20 cellular contexts compared by ENCODE assay signal in genomic region chr15:45064386-45064785, GRCh38. TPM values are rescaled to one million over a fixed set of nuclear protein-coding genes. Genes with fewer than 3 reads are reported as not detected.
DNase-seq lines count a peak whose midpoint lies in the region; FAIRE-seq and TF ChIP-seq lines count a peak whose summit lies in the region.
"Had no signal": no experiment of that assay in that cellular context is flagged by ENCODE, and none has a peak within 500 bp of the region (broad histone marks: within the 10 kb centered on the region; RNA-seq: fewer than 3 reads in every experiment).

No MANE protein-coding gene starts in this region.

- FAIRE-seq in RCC 7860 (lab: Jason Lieb, UNC) = peak; percentile 77
- FAIRE-seq: kidney had no signal

- H3K9ac ChIP-seq in fibroblast of lung (ENCODE audit: insufficient read depth, low read length) = no peak overlapping the region
- H3K9ac ChIP-seq: BLaER1 had no signal

- H3K4me1 ChIP-seq in fibroblast of lung (ENCODE audit: control insufficient read depth, extremely low read depth, insufficient read depth, low read length) = no peaks in the 10 kb centered on the region
- H3K4me1 ChIP-seq: BLaER1 had no signal

- no peaks in the 10 kb centered on the region for H3K27me3 Mint-ChIP-seq in mesothelial cell of epicardium (ENCODE audit: low read depth)

- no peaks in the 10 kb centered on the region for H3K9me3 Mint-ChIP-seq in mesothelial cell of epicardium

- peaks cover 6% of the 10 kb centered on the region for H3K4me1 Mint-ChIP-seq in mesothelial cell of epicardium

- H3K79me2 ChIP-seq in fibroblast of lung (ENCODE audit: control insufficient read depth, insufficient read depth, low read length) = no peaks in the 10 kb centered on the region

- no peak overlapping the region for H3K4me3 ChIP-seq in fibroblast of lung (replicated peaks in 1 of 4; ENCODE audit: control extremely low read depth in 1 of 4, insufficient read depth in 1 of 4, low read depth in 3 of 4, low read length in 4 of 4)
- H3K4me3 ChIP-seq: BLaER1, heart right ventricle, mucosa of descending colon had no signal

- peak; percentile 20 for DNase-seq in EL
- DNase-seq in RCC 7860 (ENCODE audit: low spot score) = peak; percentile 64
- peak; percentile 42 to 46 for DNase-seq in fibroblast of lung (ENCODE audit: low read depth in 2 of 2)
- no peak for DNase-seq in mesothelial cell of epicardium (ENCODE audit: low spot score in 2 of 2, unreplicated experiment in 2 of 2)
- no peak for DNase-seq in activated gamma-delta T cell treated with Interleukin-2 at 50 U/mL for 16 hours
- DNase-seq in NCI-H1694 (lab: John Stamatoyannopoulos, UW) = no peak
- no peak for DNase-seq in NCI-H1417 treated with DMSO at 0.1 percent for 48 hours (lab: John Stamatoyannopoulos, UW)
- no peak for DNase-seq in HuH-7 (ENCODE audit: low spot score)
- DNase-seq: DND-41; heart right ventricle; kidney; mucosa of descending colon; NCI-H1436 treated with DMSO at 0.1 percent for 48 hours; NCI-H2227 treated with DMSO at 0.1 percent for 48 hours; nucleus accumbens; stimulated activated CD4-positive, alpha-beta T cell treated with anti-CD3 and anti-CD28 coated beads, Interleukin-4, amount 100 ng/mL, for 4 hours; T-helper 1 cell had no signal

- H2AFZ ChIP-seq in fibroblast of lung (ENCODE audit: low read length) = no peak overlapping the region

- no peak overlapping the region for H3K27ac ChIP-seq in fibroblast of lung (ENCODE audit: insufficient read depth, low read length)
- H3K27ac ChIP-seq: BLaER1, heart right ventricle, HL-60 had no signal

- no peaks in the 10 kb centered on the region for H3K27me3 ChIP-seq in fibroblast of lung (ENCODE audit: control insufficient read depth, insufficient read depth, low read length)
- H3K27me3 ChIP-seq: BLaER1, heart right ventricle had no signal

- TF ChIP-seq CTCF in fibroblast of lung (conservative IDR thresholded peaks at IDR 0.05 in 1 of 2, IDR thresholded peaks at IDR 0.05 in 1 of 2; ENCODE audit: low read depth in 1 of 2, low read length in 2 of 2) = no peak
- no peak for TF ChIP-seq CTCF in mesothelial cell of epicardium (IDR thresholded peaks at IDR 0.05; ENCODE audit: unreplicated experiment)

- no peak overlapping the region for H3K4me2 ChIP-seq in fibroblast of lung (ENCODE audit: extremely low read depth, insufficient read depth, low read length)
- H3K4me2 ChIP-seq: BLaER1 had no signal

- no peaks in the 10 kb centered on the region for H4K20me1 ChIP-seq in fibroblast of lung (ENCODE audit: control insufficient read depth, extremely low read depth, insufficient read depth, low read length)
- H4K20me1 ChIP-seq: BLaER1 had no signal

- H3K27ac Mint-ChIP-seq in mesothelial cell of epicardium = peak overlapping the region; percentile 3

- H3K9me3 ChIP-seq in fibroblast of lung (ENCODE audit: control insufficient read depth, insufficient read depth, low read depth, low read length) = no peaks in the 10 kb centered on the region
- H3K9me3 ChIP-seq: mucosa of descending colon had no signal

- H3K36me3 Mint-ChIP-seq in mesothelial cell of epicardium = peaks cover 20% of the 10 kb centered on the region

- H3K4me3 Mint-ChIP-seq in mesothelial cell of epicardium = no peak overlapping the region

- H3K36me3 ChIP-seq in fibroblast of lung (ENCODE audit: control insufficient read depth, insufficient read depth, low read length) = no peaks in the 10 kb centered on the region

RNA-seq across cellular contexts. Expression of gene SORD, which starts 41.4 kb away (rescaled TPM):
- total RNA-seq in fibroblast of lung (4.6 and 8.9 TPM in 2 replicates), mesothelial cell of epicardium (32.6 to 36.1 TPM (median 34.5 TPM) in 3 replicates)
- 13.0 and 16.9 TPM in 2 replicates for polyA plus RNA-seq in fibroblast of lung
- polyA plus RNA-seq in fibroblast of lung (2012) = 10.8 and 18.3 TPM in 2 replicates
- 28.1 and 28.4 TPM in 2 replicates for polyA minus RNA-seq in fibroblast of lung (ENCODE audit: low replicate concordance)

RNA-seq across cellular contexts. Expression of gene DUOX2, which starts 49.6 kb away (rescaled TPM):
- not detected in 2 replicates for total RNA-seq in fibroblast of lung
- polyA plus RNA-seq in fibroblast of lung = not detected in 2 replicates
- polyA plus RNA-seq in fibroblast of lung (2012) = not detected in 2 replicates
- not detected in 2 replicates for polyA minus RNA-seq in fibroblast of lung (ENCODE audit: low replicate concordance)
- total RNA-seq in mesothelial cell of epicardium = 1.5 to 2.3 TPM (median 1.6 TPM) in 3 replicates
- total RNA-seq: temporal lobe had no signal

RNA-seq across cellular contexts. Expression of gene DUOXA2, which starts 49.7 kb away (rescaled TPM):
- total RNA-seq in fibroblast of lung (not detected in 2 replicates), mesothelial cell of epicardium (not detected in 3 replicates)
- polyA plus RNA-seq in fibroblast of lung = not detected in 2 replicates
- not detected in 2 replicates for polyA plus RNA-seq in fibroblast of lung (2012)
- polyA minus RNA-seq in fibroblast of lung (ENCODE audit: low replicate concordance) = 0.22 TPM in 1 of 2 replicates, not detected in the other
- total RNA-seq: heart right ventricle, kidney, temporal lobe had no signal
- polyA plus RNA-seq: heart right ventricle had no signal

Comparison
In these comparisons a context has a peak if more than half of its experiments do, and no peak if none do; other contexts are left out.
1. DNase-seq: peak in EL (single experiment), RCC 7860 (single experiment) and fibroblast of lung (2 of 2); none in mesothelial cell of epicardium (0 of 2), activated gamma-delta T cell treated with Interleukin-2 at 50 U/mL for 16 hours (single experiment), NCI-H1694 (single experiment), NCI-H1417 treated with DMSO at 0.1 percent for 48 hours (single experiment) and HuH-7 (single experiment).